8 cellular contexts compared by ENCODE assay signal in the genomic region with DNA sequence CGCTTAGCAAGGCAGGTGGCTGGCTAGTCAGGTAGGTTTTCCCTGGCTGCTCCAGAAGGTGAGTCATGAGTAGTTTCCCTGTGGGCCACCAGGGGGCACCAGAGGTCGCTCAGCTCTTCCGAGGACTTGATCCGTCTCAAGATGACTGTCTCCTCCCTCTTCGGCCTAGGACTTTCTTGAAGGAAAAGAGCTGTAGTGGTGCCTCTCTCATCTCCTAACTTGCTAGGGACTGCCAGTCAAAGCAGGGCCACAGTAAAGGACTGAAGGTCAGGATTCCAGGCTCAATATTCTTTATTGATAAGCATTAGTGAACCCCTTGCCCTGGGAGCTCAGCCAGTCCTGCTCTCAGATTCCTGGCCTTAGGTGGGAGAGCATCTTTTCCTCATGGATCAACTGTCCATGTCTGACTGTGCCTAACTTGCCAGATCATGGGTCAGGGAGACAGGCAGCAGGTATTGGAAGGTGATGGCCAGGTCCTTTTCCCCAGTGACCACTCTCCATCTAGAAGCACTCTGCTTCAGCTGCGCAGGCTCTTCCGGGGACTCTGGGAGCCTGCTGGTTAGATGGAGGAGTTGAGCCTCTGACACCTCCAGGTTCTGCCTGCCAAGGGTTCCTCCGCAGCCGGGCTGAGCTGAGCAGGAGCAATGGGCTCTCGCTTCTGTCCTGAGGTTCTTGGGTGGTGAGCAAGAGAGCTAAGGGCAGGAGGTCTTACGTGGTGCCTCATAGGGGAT.
DNase-seq lines count a peak whose midpoint lies in the region; ATAC-seq, FAIRE-seq and TF ChIP-seq lines count a peak whose summit lies in the region.

No MANE protein-coding gene starts in this region.

- POLR2A ChIA-PET in AG04449 (lab: Yijun Ruan, JAX): interaction anchor here (0.6 to 5.4 kb wide), 6 partner anchors 17 to 50 kb away, joined by 3 to 76 read pairs (median 4); partner anchors contain the start of genes CLCF1 and PPP1CA

- FAIRE-seq in GM19239 (lab: Jason Lieb, UNC): peak; percentile 63

- peak overlapping the region; percentile 28 to 39 for H3K9ac ChIP-seq in duodenal mucosa (ENCODE audit: low read depth in 1 of 2, low read length in 2 of 2)

- peak overlapping the region; percentile 77 for H3K4me3 Mint-ChIP-seq in memory B cell
- peak overlapping the region; percentile 87 for H3K4me3 Mint-ChIP-seq in stimulated activated effector memory CD8-positive, alpha-beta T cell treated with anti-CD3 and anti-CD28 coated beads, Interleukin-12 subunit alpha, Interleukin-12 subunit beta, amount 100 ng/mL, for 72 hours

- DNase-seq in AG04449 (ENCODE audit: low read depth, low spot score): no peak
- no peak for DNase-seq in GM19239 (ENCODE audit: insufficient read length, low spot score)
- DNase-seq in NCI-H526 (lab: John Stamatoyannopoulos, UW): peak; percentile 46 to 83
- DNase-seq in activated CD4-positive, alpha-beta T cell treated with anti-CD3 and anti-CD28 coated beads, Interleukin-2, amount 50 U/mL, for 4 hours: peak; percentile 56 to 61
- DNase-seq in memory B cell (ENCODE audit: low spot score in 2 of 2): peak; percentile 59 to 63
- DNase-seq in stimulated activated effector memory CD8-positive, alpha-beta T cell treated with anti-CD3 and anti-CD28 coated beads, Interleukin-12 subunit alpha, Interleukin-12 subunit beta, amount 100 ng/mL, for 72 hours (ENCODE audit: low spot score in 2 of 2): peak; percentile 50 to 68
- no peak for DNase-seq in GM19240 (ENCODE audit: insufficient read length, low spot score)

- no peaks in the 10 kb centered on the region for H3K27me3 Mint-ChIP-seq in memory B cell

- no peaks in the 10 kb centered on the region for H3K36me3 ChIP-seq in duodenal mucosa (ENCODE audit: control insufficient read depth in 1 of 2, insufficient read depth in 2 of 2, low read length in 2 of 2)

- no peaks in the 10 kb centered on the region for H3K9me3 ChIP-seq in duodenal mucosa (ENCODE audit: control insufficient read depth in 1 of 2, low read length in 2 of 2)

- no peak for ATAC-seq in memory B cell (ENCODE audit: low read depth)
- no peak for ATAC-seq in stimulated activated effector memory CD8-positive, alpha-beta T cell treated with anti-CD3 and anti-CD28 coated beads, Interleukin-12 subunit alpha, Interleukin-12 subunit beta, amount 100 ng/mL, for 72 hours

- H3K36me3 Mint-ChIP-seq in memory B cell: peaks cover 1% of the 10 kb centered on the region
- peaks cover 17% of the 10 kb centered on the region for H3K36me3 Mint-ChIP-seq in stimulated activated effector memory CD8-positive, alpha-beta T cell treated with anti-CD3 and anti-CD28 coated beads, Interleukin-12 subunit alpha, Interleukin-12 subunit beta, amount 100 ng/mL, for 72 hours

- H3K9me3 Mint-ChIP-seq in memory B cell: no peaks in the 10 kb centered on the region
- H3K9me3 Mint-ChIP-seq in stimulated activated effector memory CD8-positive, alpha-beta T cell treated with anti-CD3 and anti-CD28 coated beads, Interleukin-12 subunit alpha, Interleukin-12 subunit beta, amount 100 ng/mL, for 72 hours: no peaks in the 10 kb centered on the region

- TF ChIP-seq CTCF in AG04449 (IDR thresholded peaks at IDR 0.05; ENCODE audit: insufficient read depth, low read length, missing control alignments): peak; percentile 88

- H3K4me1 ChIP-seq in duodenal mucosa (ENCODE audit: control insufficient read depth in 1 of 2, insufficient read depth in 2 of 2, low read length in 2 of 2): peaks cover 52 to 67% of the 10 kb centered on the region in 2 donors

- peak overlapping the region; percentile 4 for H3K27ac ChIP-seq in duodenal mucosa (ENCODE audit: low read depth, low read length)

- peak overlapping the region; percentile 21 for H3K4me3 ChIP-seq in AG04449 (ENCODE audit: low read depth, low read length)
- peak overlapping the region in 1 of 2 donors; percentile 36 for H3K4me3 ChIP-seq in duodenal mucosa (ENCODE audit: low read depth in 1 of 2, low read length in 2 of 2)

- H3K27ac Mint-ChIP-seq in memory B cell: peak overlapping the region; percentile 48
- peak overlapping the region; percentile 52 for H3K27ac Mint-ChIP-seq in stimulated activated effector memory CD8-positive, alpha-beta T cell treated with anti-CD3 and anti-CD28 coated beads, Interleukin-12 subunit alpha, Interleukin-12 subunit beta, amount 100 ng/mL, for 72 hours

- H3K4me1 Mint-ChIP-seq in memory B cell: peaks cover 51% of the 10 kb centered on the region
- peaks cover 69% of the 10 kb centered on the region for H3K4me1 Mint-ChIP-seq in stimulated activated effector memory CD8-positive, alpha-beta T cell treated with anti-CD3 and anti-CD28 coated beads, Interleukin-12 subunit alpha, Interleukin-12 subunit beta, amount 100 ng/mL, for 72 hours

- H3K27me3 ChIP-seq in duodenal mucosa (ENCODE audit: control insufficient read depth in 1 of 2, insufficient read depth in 2 of 2, low read length in 2 of 2): no peaks in the 10 kb centered on the region

- CTCF ChIA-PET in AG04449 (lab: Yijun Ruan, JAX): interaction anchor here (0.6 to 41.2 kb wide), 34 partner anchors 13 to 451 kb away, joined by 3 to 2108 read pairs (median 5); partner anchors contain the start of genes ANKRD13D, CDK2AP2, CLCF1 and GRK2

Comparison
In these comparisons a context has a peak if more than half of its experiments do, and no peak if none do; other contexts are left out.
1. DNase-seq: peak in NCI-H526 (2 of 2), activated CD4-positive, alpha-beta T cell treated with anti-CD3 and anti-CD28 coated beads, Interleukin-2, amount 50 U/mL, for 4 hours (2 of 2), memory B cell (2 of 2) and stimulated activated effector memory CD8-positive, alpha-beta T cell treated with anti-CD3 and anti-CD28 coated beads, Interleukin-12 subunit alpha, Interleukin-12 subunit beta, amount 100 ng/mL, for 72 hours (2 of 2); none in AG04449 (single experiment), GM19239 (single experiment) and GM19240 (single experiment).